ENCODE assay signal across 1 cellular context in genomic region chr1:99265124-99265523, GRCh38.
TF ChIP-seq lines count a peak whose summit lies in the region.

No MANE protein-coding gene starts in this region.

TF ChIP-seq in IMR-90, 13 proteins besides CTCF, POLR2A, EP300 and RAD21 (continued from another document):
- TF ChIP-seq RFX5 (IDR thresholded peaks at IDR 0.05; ENCODE audit: low read depth, low read length) (no peak), CHD1 (IDR thresholded peaks at IDR 0.05; ENCODE audit: low read depth, low read length) (no peak), FOS (IDR thresholded peaks at IDR 0.05; ENCODE audit: low read depth, low read length) (no peak), RCOR1 (IDR thresholded peaks at IDR 0.05; ENCODE audit: insufficient replicate concordance, low read length) (no peak)
- TF ChIP-seq, protein P1, sequence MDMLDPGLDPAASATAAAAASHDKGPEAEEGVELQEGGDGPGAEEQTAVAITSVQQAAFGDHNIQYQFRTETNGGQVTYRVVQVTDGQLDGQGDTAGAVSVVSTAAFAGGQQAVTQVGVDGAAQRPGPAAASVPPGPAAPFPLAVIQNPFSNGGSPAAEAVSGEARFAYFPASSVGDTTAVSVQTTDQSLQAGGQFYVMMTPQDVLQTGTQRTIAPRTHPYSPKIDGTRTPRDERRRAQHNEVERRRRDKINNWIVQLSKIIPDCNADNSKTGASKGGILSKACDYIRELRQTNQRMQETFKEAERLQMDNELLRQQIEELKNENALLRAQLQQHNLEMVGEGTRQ (IDR thresholded peaks at IDR 0.05; ENCODE audit: low read depth, low read length): no peak
